In genomic region chr10:17836917-17837316, GRCh38 we compare ENCODE assay signal across 9 cellular contexts. TPM values are rescaled to one million over a fixed set of nuclear protein-coding genes. Genes with fewer than 3 reads are reported as not detected.
DNase-seq lines count a peak whose midpoint lies in the region; ATAC-seq and TF ChIP-seq lines count a peak whose summit lies in the region.
"Had no signal": no experiment of that assay in that cellular context is flagged by ENCODE, and none has a peak within 500 bp of the region (broad histone marks: within the 10 kb centered on the region; RNA-seq: fewer than 3 reads in every experiment).

No MANE protein-coding gene starts in this region.

- H2BK120ac ChIP-seq in mesenchymal stem cell (ENCODE audit: low read depth, low read length) = no peak overlapping the region

- H3K79me2 ChIP-seq in MM.1S (ENCODE audit: low read length) = no peaks in the 10 kb centered on the region

- no peak overlapping the region for H3K14ac ChIP-seq in mesenchymal stem cell (ENCODE audit: low read length in 2 of 2)

- H3K9me3 ChIP-seq in endocrine pancreas (ENCODE audit: control insufficient read depth, low read length) (no peaks in the 10 kb centered on the region), mesenchymal stem cell (ENCODE audit: control insufficient read depth, low read length) (no peaks in the 10 kb centered on the region), MM.1S (replicated peaks; ENCODE audit: insufficient read depth, low read length) (no peaks in the 10 kb centered on the region)

- no peak for ATAC-seq in HG03025 (IDR thresholded peaks at IDR 0.05; ENCODE audit: low FRiP score, unreplicated experiment)
- ATAC-seq in HG02938 (IDR thresholded peaks at IDR 0.05; ENCODE audit: unreplicated experiment) = no peak

- DNase-seq in AG08395 (ENCODE audit: low spot score) = peak; percentile 46
- peak; percentile 5 for DNase-seq in NB4 (ENCODE audit: low read depth)
- DNase-seq in mesenchymal stem cell = peak; percentile 61
- DNase-seq in MM.1S = no peak
- DNase-seq in RPMI8226 = no peak
- DNase-seq: DND-41 had no signal

- H3K9ac ChIP-seq in endocrine pancreas (ENCODE audit: control insufficient read depth, insufficient read depth, low read length) (peak overlapping the region; percentile 13), mesenchymal stem cell (ENCODE audit: low read length) (peak overlapping the region; percentile 78), MM.1S (ENCODE audit: low read length) (no peak overlapping the region)

- H3K9me2 ChIP-seq in MM.1S (replicated peaks; ENCODE audit: insufficient read depth, low read length) = no peaks in the 10 kb centered on the region

- TF ChIP-seq CTCF in NB4 (IDR thresholded peaks at IDR 0.05; ENCODE audit: low read depth, low read length) (no peak), MM.1S (IDR thresholded peaks at IDR 0.05; ENCODE audit: low read length) (no peak)

- H3K4ac ChIP-seq in mesenchymal stem cell (ENCODE audit: low read depth in 1 of 2, low read length in 2 of 2) = no peak overlapping the region

- H4K20me1 ChIP-seq in MM.1S (ENCODE audit: insufficient read depth, low read length) = no peaks in the 10 kb centered on the region

- H3F3A ChIP-seq in MM.1S (ENCODE audit: insufficient read depth, low read length) = no peaks in the 10 kb centered on the region

- no peaks in the 10 kb centered on the region for H3K4me1 ChIP-seq in endocrine pancreas (ENCODE audit: control insufficient read depth, insufficient read depth, low read length)
- H3K4me1 ChIP-seq in mesenchymal stem cell (ENCODE audit: control insufficient read depth, insufficient read depth, low read depth, low read length) = peaks cover 7% of the 10 kb centered on the region
- no peaks in the 10 kb centered on the region for H3K4me1 ChIP-seq in MM.1S (ENCODE audit: low read length)

- no peak overlapping the region for H4K91ac ChIP-seq in mesenchymal stem cell (ENCODE audit: low read length)

- no peak overlapping the region for H3K23ac ChIP-seq in mesenchymal stem cell (ENCODE audit: low read length in 2 of 2)

- H3K36me3 ChIP-seq in endocrine pancreas (ENCODE audit: control insufficient read depth, insufficient read depth, low read length) (no peaks in the 10 kb centered on the region), mesenchymal stem cell (ENCODE audit: control insufficient read depth in 1 of 2, insufficient read depth in 2 of 2, low read depth in 1 of 2, low read length in 2 of 2) (no peaks in the 10 kb centered on the region), MM.1S (replicated peaks; ENCODE audit: insufficient read depth, low read length) (no peaks in the 10 kb centered on the region)

- H3K18ac ChIP-seq in mesenchymal stem cell (ENCODE audit: low read depth in 1 of 2, low read length in 2 of 2) = no peak overlapping the region

- no peak overlapping the region for H2BK12ac ChIP-seq in mesenchymal stem cell (ENCODE audit: low read length in 2 of 2)

- 9% methylated on average over 6 of the region's 8 CpGs for WGBS in mesenchymal stem cell

- H2AFZ ChIP-seq in mesenchymal stem cell (ENCODE audit: low read depth, low read length) = peak overlapping the region; percentile 63
- H2AFZ ChIP-seq in MM.1S (ENCODE audit: low read length) = no peak overlapping the region

- H2BK5ac ChIP-seq in mesenchymal stem cell (ENCODE audit: low read depth, low read length, poor library complexity, severe bottlenecking) = no peak overlapping the region

- H3K4me3 ChIP-seq in NB4 (ENCODE audit: low read depth, low read length) = no peak overlapping the region
- H3K4me3 ChIP-seq in endocrine pancreas (ENCODE audit: control insufficient read depth, insufficient read depth, low read length) = peak overlapping the region; percentile 88
- H3K4me3 ChIP-seq in mesenchymal stem cell (ENCODE audit: insufficient read depth in 1 of 2, low read depth in 1 of 2, low read length in 2 of 2) = peak overlapping the region in 1 of 2 experiments; percentile 70
- no peak overlapping the region for H3K4me3 ChIP-seq in MM.1S (ENCODE audit: low read length)

- peak overlapping the region; percentile 51 for H4K8ac ChIP-seq in mesenchymal stem cell (ENCODE audit: low read length)

- H3K4me2 ChIP-seq in mesenchymal stem cell (ENCODE audit: low read length, poor library complexity, severe bottlenecking) (peak overlapping the region; percentile 90), MM.1S (ENCODE audit: low read depth, low read length) (no peak overlapping the region)

- H2BK15ac ChIP-seq in mesenchymal stem cell (ENCODE audit: low read depth, poor library complexity, severe bottlenecking) = no peak overlapping the region

- peak overlapping the region; percentile 85 for H3K27ac ChIP-seq in mesenchymal stem cell (ENCODE audit: low read length, poor library complexity, severe bottlenecking)
- no peak overlapping the region for H3K27ac ChIP-seq in MM.1S (ENCODE audit: low read length)

- H2AK5ac ChIP-seq in mesenchymal stem cell (ENCODE audit: low read length, severe bottlenecking) = no peak overlapping the region

- H3K27me3 ChIP-seq in endocrine pancreas (ENCODE audit: control insufficient read depth, insufficient read depth, low read length) (no peaks in the 10 kb centered on the region), mesenchymal stem cell (ENCODE audit: control insufficient read depth in 1 of 2, insufficient read depth in 1 of 2, low read length in 2 of 2) (no peaks in the 10 kb centered on the region), MM.1S (replicated peaks; ENCODE audit: insufficient read depth, low read length) (no peaks in the 10 kb centered on the region)

- no peaks in the 10 kb centered on the region for H3K79me1 ChIP-seq in mesenchymal stem cell (replicated peaks; ENCODE audit: low read length, poor library complexity, severe bottlenecking)

- TF ChIP-seq POLR2A in NB4 (IDR thresholded peaks at IDR 0.05; ENCODE audit: extremely low read depth, insufficient read length) = no peak

RNA-seq across cellular contexts. Expression of gene MRC1, which starts 27.8 kb away (rescaled TPM):
- polyA plus RNA-seq in mesenchymal stem cell (2013, experiment 1 of 2) = not detected
- 0.01 TPM for polyA plus RNA-seq in mesenchymal stem cell (2013, experiment 2 of 2)

Comparison
In these comparisons a context has a peak if more than half of its experiments do, and no peak if none do; other contexts are left out.
1. DNase-seq: peak in AG08395 (single experiment), NB4 (single experiment) and mesenchymal stem cell (single experiment); none in MM.1S (single experiment) and RPMI8226 (single experiment).